Comparison of ENCODE assay signal across 10 cellular contexts in genomic region chr1:19072285-19072981, GRCh38.
"Had no signal": no experiment of that assay in that cellular context is flagged by ENCODE, and none has a peak within 500 bp of the region (broad histone marks: within the 10 kb centered on the region; RNA-seq: fewer than 3 reads in every experiment).

No MANE protein-coding gene starts in this region.

- H3K27me3 ChIP-seq: ascending aorta, cardiac muscle cell had no signal

- H3K27me3 Mint-ChIP-seq: activated naive CD8-positive, alpha-beta T cell treated with anti-CD3 and anti-CD28 coated beads, Interleukin-2, amount 50 U/mL, for 24 hours had no signal

- H3K27ac Mint-ChIP-seq: activated naive CD8-positive, alpha-beta T cell treated with anti-CD3 and anti-CD28 coated beads, Interleukin-2, amount 50 U/mL, for 24 hours; activated T-cell treated with anti-CD3 and anti-CD28 coated beads, Interleukin-2, amount 50 U/mL, for 72 hours had no signal

- H3K9me3 ChIP-seq: ascending aorta, stomach had no signal

- H3K4me3 Mint-ChIP-seq: activated naive CD8-positive, alpha-beta T cell treated with anti-CD3 and anti-CD28 coated beads, Interleukin-2, amount 50 U/mL, for 24 hours; activated T-cell treated with anti-CD3 and anti-CD28 coated beads, Interleukin-2, amount 50 U/mL, for 72 hours had no signal

- DNase-seq: activated CD4-positive, alpha-beta T cell treated with anti-CD3 and anti-CD28 coated beads, Interleukin-2, amount 50 U/mL, for 4 hours; activated naive CD8-positive, alpha-beta T cell treated with anti-CD3 and anti-CD28 coated beads, Interleukin-2, amount 50 U/mL, for 24 hours; activated T-cell treated with anti-CD3 and anti-CD28 coated beads, Interleukin-2, amount 50 U/mL, for 72 hours; cortex of kidney; effector CD8-positive, alpha-beta T cell; kidney; stimulated activated CD4-positive, alpha-beta T cell treated with anti-CD3 and anti-CD28 coated beads, Interleukin-4, amount 100 ng/mL, for 4 hours had no signal

- FAIRE-seq: kidney had no signal

- H3K9me3 Mint-ChIP-seq: activated naive CD8-positive, alpha-beta T cell treated with anti-CD3 and anti-CD28 coated beads, Interleukin-2, amount 50 U/mL, for 24 hours; activated T-cell treated with anti-CD3 and anti-CD28 coated beads, Interleukin-2, amount 50 U/mL, for 72 hours had no signal

- H3K27ac ChIP-seq: cardiac muscle cell had no signal

- ATAC-seq: activated naive CD8-positive, alpha-beta T cell treated with anti-CD3 and anti-CD28 coated beads, Interleukin-2, amount 50 U/mL, for 24 hours; activated T-cell treated with anti-CD3 and anti-CD28 coated beads, Interleukin-2, amount 50 U/mL, for 72 hours had no signal

- H3K4me3 ChIP-seq: ascending aorta, cardiac muscle cell, stomach had no signal
